Comparison of ENCODE assay signal across 8 cellular contexts in the genomic region with DNA sequence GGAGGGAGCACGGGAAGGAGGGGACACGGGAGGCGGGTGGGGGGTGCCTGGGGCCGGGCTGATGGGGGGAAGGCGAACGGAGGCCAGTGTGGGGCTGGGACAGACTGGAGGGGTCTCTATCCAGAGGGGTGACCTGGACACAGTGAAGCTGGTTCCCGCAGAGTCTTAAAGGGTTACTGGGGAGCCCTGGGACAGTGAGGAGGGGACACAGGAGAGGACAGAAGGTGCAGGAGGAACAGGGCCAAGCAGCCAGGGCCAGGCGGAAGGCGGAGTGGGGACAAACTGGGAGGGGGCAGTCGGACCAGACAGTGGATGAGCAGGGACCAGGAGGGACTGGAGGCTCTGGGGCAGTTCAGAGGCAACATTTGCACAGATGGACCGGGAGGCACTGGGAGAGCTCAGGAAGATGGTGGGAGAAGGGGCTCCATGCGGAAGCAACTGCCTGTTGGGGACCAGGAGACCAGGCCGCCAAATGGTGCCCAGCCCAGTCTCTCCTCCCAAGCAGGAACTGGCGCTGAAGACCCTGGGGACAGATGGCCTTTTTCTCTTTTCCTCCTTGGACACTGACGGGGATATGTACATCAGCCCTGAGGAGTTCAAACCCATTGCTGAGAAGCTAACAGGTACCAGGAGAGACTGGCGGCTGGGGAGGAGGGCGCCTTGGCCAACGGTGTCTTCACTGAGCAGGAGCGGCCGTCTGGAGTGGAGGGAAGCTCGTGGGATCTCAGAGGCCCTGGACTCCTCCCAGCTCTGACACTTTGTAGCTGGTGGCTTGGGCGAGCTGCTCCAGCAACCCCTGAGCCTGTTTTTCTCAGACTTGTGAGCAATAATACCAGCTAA. TPM values are rescaled to one million over a fixed set of nuclear protein-coding genes. Genes with fewer than 3 reads are reported as not detected.
A peak's percentile ranks its signal among the peaks of the same experiment; 100 is the strongest.
DNase-seq lines count a peak whose midpoint lies in the region; ATAC-seq and TF ChIP-seq lines count a peak whose summit lies in the region.

No MANE protein-coding gene starts in this region.

- H4K20me1 ChIP-seq in H9 (ENCODE audit: control insufficient read depth, insufficient read depth, insufficient read length), result no peaks in the 10 kb centered on the region

- WGBS in H9 (ENCODE audit: extremely low coverage, insufficient read length, low lambda C conversion rate), result no CpG with 5 or more reads among the region's 22 CpGs

- H3K56ac ChIP-seq in H9 (ENCODE audit: insufficient read length, low read depth, low read length), result no peak overlapping the region

- peak overlapping the region; percentile 75 to 90 for H3K4me3 Mint-ChIP-seq in H9
- peak overlapping the region; percentile 70 for H3K4me3 Mint-ChIP-seq in activated CD4-positive, alpha-beta memory T cell treated with anti-CD3 and anti-CD28 coated beads, Interleukin-2, amount 10 ng/mL, durations not matched to agents 7 days and 5 days

- no peak overlapping the region for H4K5ac ChIP-seq in H9 (ENCODE audit: insufficient read length, low read depth, low read length)

- no peak overlapping the region for H2AK5ac ChIP-seq in H9 (ENCODE audit: insufficient read length, low read length)

- POLR2A ChIA-PET in activated CD4-positive, alpha-beta memory T cell treated with anti-CD3 and anti-CD28 coated beads, Interleukin-2, amount 10 ng/mL, durations not matched to agents 7 days and 5 days (lab: Charles Lee), result interaction anchor here (1.2 to 1.3 kb wide), 4 partner anchors 26 to 257 kb away, joined by 3 to 4 read pairs (median 3); a partner anchor contains a TSS

- peak overlapping the region; percentile 68 to 72 for H3K4me3 ChIP-seq in right atrium auricular region
- peak overlapping the region; percentile 44 to 69 (median 56) for H3K4me3 ChIP-seq in skin epidermis

- TF ChIP-seq CTCF in H9 (conservative IDR thresholded peaks at IDR 0.05) (no peak), right atrium auricular region (IDR thresholded peaks at IDR 0.05) (no peak)

- DNase-seq in H9 (no peak), right atrium auricular region (ENCODE audit: low spot score) (no peak)
- DNase-seq in activated CD4-positive, alpha-beta memory T cell treated with anti-CD3 and anti-CD28 coated beads, Interleukin-2, amount 10 ng/mL, durations not matched to agents 7 days and 5 days, result no peak

- H3K79me1 ChIP-seq in H9 (ENCODE audit: insufficient read depth, low read depth, low read length, poor library complexity, severe bottlenecking), result no peaks in the 10 kb centered on the region

- peaks cover under 1 to 25% (median 9%) of the 10 kb centered on the region in 3 experiments; a peak in 5 of 7 replicates for H3K36me3 Mint-ChIP-seq in H9 (ENCODE audit: insufficient read depth in 1 of 3, low read depth in 3 of 3)
- peaks cover 2% of the 10 kb centered on the region for H3K36me3 Mint-ChIP-seq in activated CD4-positive, alpha-beta memory T cell treated with anti-CD3 and anti-CD28 coated beads, Interleukin-2, amount 10 ng/mL, durations not matched to agents 7 days and 5 days (ENCODE audit: low read depth)

- no peak overlapping the region for H2BK15ac ChIP-seq in H9 (ENCODE audit: low read depth, low read length)

- H2AFZ ChIP-seq in H9 (ENCODE audit: low read length), result no peak overlapping the region

- no peak overlapping the region for H2BK12ac ChIP-seq in H9 (ENCODE audit: insufficient read length, low read depth, low read length)

- no peak overlapping the region for H3K27ac ChIP-seq in H9 (ENCODE audit: insufficient read length, low read depth, low read length)
- peak overlapping the region; percentile 55 to 72 for H3K27ac ChIP-seq in right atrium auricular region
- peak overlapping the region; percentile 12 to 90 (median 76) for H3K27ac ChIP-seq in skin epidermis

- no peak overlapping the region for H2BK20ac ChIP-seq in H9 (ENCODE audit: low read depth, low read length, poor library complexity, severe bottlenecking)

- ATAC-seq in HG03442 (IDR thresholded peaks at IDR 0.05; ENCODE audit: unreplicated experiment), result no peak
- no peak for ATAC-seq in HG03354 (IDR thresholded peaks at IDR 0.05; ENCODE audit: poor library complexity, severe bottlenecking, unreplicated experiment)
- no peak for ATAC-seq in HG03520 (IDR thresholded peaks at IDR 0.05; ENCODE audit: unreplicated experiment)
- ATAC-seq in HG02885 (IDR thresholded peaks at IDR 0.05; ENCODE audit: poor library complexity, unreplicated experiment), result no peak

- H3K9ac ChIP-seq in H9 (ENCODE audit: extremely low read depth, insufficient read length, low read length), result peak overlapping the region; percentile 56

- no peaks in the 10 kb centered on the region for H3K4me1 ChIP-seq in H9 (ENCODE audit: insufficient read depth, low read length)
- peaks cover 0 to 60% of the 10 kb centered on the region in 2 donors for H3K4me1 ChIP-seq in right atrium auricular region

- H3K27me3 Mint-ChIP-seq in H9 (ENCODE audit: low read depth), result peaks cover 5% of the 10 kb centered on the region
- H3K27me3 Mint-ChIP-seq in activated CD4-positive, alpha-beta memory T cell treated with anti-CD3 and anti-CD28 coated beads, Interleukin-2, amount 10 ng/mL, durations not matched to agents 7 days and 5 days, result peaks cover 14% of the 10 kb centered on the region

- no peak overlapping the region for H3K18ac ChIP-seq in H9 (ENCODE audit: insufficient read length, low read depth, low read length)

- CTCF ChIA-PET in activated CD4-positive, alpha-beta memory T cell treated with anti-CD3 and anti-CD28 coated beads, Interleukin-2, amount 10 ng/mL, durations not matched to agents 7 days and 5 days (lab: Charles Lee), result interaction anchor here (0.8 to 4.7 kb wide), 8 partner anchors 9 to 297 kb away, joined by 3 to 30 read pairs (median 4); no protein-coding TSS in a partner anchor

- H3K27ac Mint-ChIP-seq in H9, result peak overlapping the region in 1 of 3 experiments; percentile 34; a peak in 1 of 7 replicates
- H3K27ac Mint-ChIP-seq in activated CD4-positive, alpha-beta memory T cell treated with anti-CD3 and anti-CD28 coated beads, Interleukin-2, amount 10 ng/mL, durations not matched to agents 7 days and 5 days, result no peak overlapping the region

- no peak overlapping the region for H3K4ac ChIP-seq in H9 (ENCODE audit: low read depth, low read length)

- H3K4me2 ChIP-seq in H9 (ENCODE audit: insufficient read depth, insufficient read length, low read length), result peak overlapping the region; percentile 82

- H2BK120ac ChIP-seq in H9 (ENCODE audit: low read depth, low read length, poor library complexity, severe bottlenecking), result no peak overlapping the region

- no peaks in the 10 kb centered on the region for H3K9me3 ChIP-seq in H9 (ENCODE audit: control insufficient read depth, low read depth, low read length)
- no peaks in the 10 kb centered on the region for H3K9me3 ChIP-seq in right atrium auricular region

- no peaks in the 10 kb centered on the region; a peak in 1 of 5 replicates for H3K9me3 Mint-ChIP-seq in H9
- H3K9me3 Mint-ChIP-seq in activated CD4-positive, alpha-beta memory T cell treated with anti-CD3 and anti-CD28 coated beads, Interleukin-2, amount 10 ng/mL, durations not matched to agents 7 days and 5 days, result no peaks in the 10 kb centered on the region

- no peak overlapping the region for H3T11ph ChIP-seq in H9 (ENCODE audit: low read length)

- H3K36me3 ChIP-seq in right atrium auricular region, result no peaks in the 10 kb centered on the region

- H3K23ac ChIP-seq in H9 (ENCODE audit: insufficient read length, low read depth, low read length), result no peak overlapping the region

- H4K91ac ChIP-seq in H9 (ENCODE audit: insufficient read length, low read depth, low read length), result no peak overlapping the region

- no peaks in the 10 kb centered on the region for H3K27me3 ChIP-seq in H9 (ENCODE audit: insufficient read depth, low read length)
- H3K27me3 ChIP-seq in right atrium auricular region, result no peaks in the 10 kb centered on the region

- H2BK5ac ChIP-seq in H9 (ENCODE audit: insufficient read length, low read length), result no peak overlapping the region

- no peaks in the 10 kb centered on the region for H3K79me2 ChIP-seq in H9 (ENCODE audit: insufficient read depth, low read length)

- peaks cover 31 to 50% of the 10 kb centered on the region in 2 experiments for H3K4me1 Mint-ChIP-seq in H9
- H3K4me1 Mint-ChIP-seq in activated CD4-positive, alpha-beta memory T cell treated with anti-CD3 and anti-CD28 coated beads, Interleukin-2, amount 10 ng/mL, durations not matched to agents 7 days and 5 days, result peaks cover 55% of the 10 kb centered on the region

- H3K14ac ChIP-seq in H9 (ENCODE audit: insufficient read depth, low read length), result peak overlapping the region; percentile 87; the same call in 1 of the 2 replicates

- H4K8ac ChIP-seq in H9 (replicated peaks; ENCODE audit: insufficient read length, low read depth, low read length), result no peak overlapping the region

- H3K23me2 ChIP-seq in H9 (ENCODE audit: insufficient read length, low read depth, low read length, poor library complexity, severe bottlenecking), result peaks cover 6% of the 10 kb centered on the region

RNA-seq across cellular contexts. Expression of a gene that starts 0.8 kb away (rescaled TPM):
- total RNA-seq in H9 (2021), result 89.0 and 90.9 TPM in 2 replicates
- 1 to 10 TPM; 5.9 to 6.0 TPM for total RNA-seq in activated CD4-positive, alpha-beta memory T cell treated with anti-CD3 and anti-CD28 coated beads, Interleukin-2, amount 10 ng/mL, durations not matched to agents 7 days and 5 days
- 10 to 100 TPM; 31.7 to 34.2 TPM for total RNA-seq in right atrium auricular region

RNA-seq across cellular contexts. Expression of a gene that starts 19.0 kb away (rescaled TPM):
- 31.5 and 32.5 TPM in 2 replicates for total RNA-seq in H9 (2021)
- total RNA-seq in activated CD4-positive, alpha-beta memory T cell treated with anti-CD3 and anti-CD28 coated beads, Interleukin-2, amount 10 ng/mL, durations not matched to agents 7 days and 5 days, result 10 to 100 TPM; 36.6 to 37.7 TPM
- 100 to 1,000 TPM; 154 to 303 TPM for total RNA-seq in right atrium auricular region

RNA-seq across cellular contexts. Expression of a gene that starts 58.5 kb away (rescaled TPM):
- total RNA-seq in H9 (2021) (22.0 and 22.2 TPM in 2 replicates), right atrium auricular region (not detected)
- total RNA-seq in activated CD4-positive, alpha-beta memory T cell treated with anti-CD3 and anti-CD28 coated beads, Interleukin-2, amount 10 ng/mL, durations not matched to agents 7 days and 5 days, result 1 to 10 TPM; 5.2 to 5.4 TPM

Comparison
In these comparisons a context has a peak if more than half of its experiments do, and no peak if none do; other contexts are left out.
1. RNA of a gene that starts 0.8 kb away (total RNA-seq): 89.0 to 90.9 TPM in H9 and 31.7 to 34.2 TPM in right atrium auricular region; 5.9 to 6.0 TPM in activated CD4-positive, alpha-beta memory T cell treated with anti-CD3 and anti-CD28 coated beads, Interleukin-2, amount 10 ng/mL, durations not matched to agents 7 days and 5 days; every median in the first group is over 4 times any median in the second.
2. RNA of a gene that starts 58.5 kb away (total RNA-seq): 22.0 to 22.2 TPM in H9 and 5.2 to 5.4 TPM in activated CD4-positive, alpha-beta memory T cell treated with anti-CD3 and anti-CD28 coated beads, Interleukin-2, amount 10 ng/mL, durations not matched to agents 7 days and 5 days; not detected in right atrium auricular region; every median in the first group is over 4 times any median in the second.